In the genomic region with DNA sequence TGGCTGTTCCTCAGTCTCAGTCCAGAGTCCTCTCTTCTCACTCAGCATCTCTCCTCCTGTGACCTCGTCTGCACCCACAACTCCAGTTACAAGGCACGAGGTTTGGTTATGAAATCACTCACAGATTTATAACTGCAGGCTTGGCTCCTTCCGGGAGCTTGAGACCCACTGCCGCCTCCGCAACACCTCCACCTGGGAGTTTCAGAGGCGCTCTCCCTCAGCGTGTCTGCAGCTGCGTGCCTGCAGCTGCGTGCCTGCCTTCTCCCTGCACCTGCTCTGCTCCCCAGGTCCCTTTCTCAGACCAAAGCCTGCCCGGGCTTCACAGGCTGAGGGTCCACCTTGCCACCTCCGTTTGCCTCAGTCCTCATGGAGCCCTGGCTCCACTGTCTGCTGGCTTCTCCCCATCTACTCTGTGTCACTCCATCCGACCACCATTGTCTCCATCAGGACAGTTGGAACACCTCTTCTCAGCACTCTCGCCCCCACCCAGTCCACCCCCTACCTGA, we compare ENCODE assay signal across 22 cellular contexts. TPM values are rescaled to one million over a fixed set of nuclear protein-coding genes. Genes with fewer than 3 reads are reported as not detected.
A peak's percentile ranks its signal among the peaks of the same experiment; 100 is the strongest.
DNase-seq lines count a peak whose midpoint lies in the region; ATAC-seq and TF ChIP-seq lines count a peak whose summit lies in the region.
"Had no signal": no experiment of that assay in that cellular context is flagged by ENCODE, and none has a peak within 500 bp of the region (broad histone marks: within the 10 kb centered on the region; RNA-seq: fewer than 3 reads in every experiment).

No MANE protein-coding gene starts in this region.

- no peaks in the 10 kb centered on the region for H3K36me3 Mint-ChIP-seq in stimulated activated memory B cell treated with anti-CD40 and anti-IgM and Interleukin-4, amounts not matched to agents 10 μg/mL and 1 μg/mL and 100 μg/mL, for 72 hours

- H3K9me3 Mint-ChIP-seq in stimulated activated memory B cell treated with anti-CD40 and anti-IgM and Interleukin-4, amounts not matched to agents 10 μg/mL and 1 μg/mL and 100 μg/mL, for 72 hours, result peaks cover under 1% of the 10 kb centered on the region
- H3K9me3 Mint-ChIP-seq: CD8-positive, alpha-beta T cell had no signal

- TF ChIP-seq CTCF in OCI-LY7 (conservative IDR thresholded peaks at IDR 0.05; ENCODE audit: low read length) (no peak), heart left ventricle (IDR thresholded peaks at IDR 0.05) (no peak), GM20000 (IDR thresholded peaks at IDR 0.05; ENCODE audit: extremely low read depth, missing control alignments) (no peak)

- H3K79me2 ChIP-seq in OCI-LY7 (ENCODE audit: insufficient read depth, low read depth, low read length), result no peaks in the 10 kb centered on the region

- no peaks in the 10 kb centered on the region for H3K4me1 Mint-ChIP-seq in stimulated activated memory B cell treated with anti-CD40 and anti-IgM and Interleukin-4, amounts not matched to agents 10 μg/mL and 1 μg/mL and 100 μg/mL, for 72 hours
- H3K4me1 Mint-ChIP-seq: activated naive CD8-positive, alpha-beta T cell treated with anti-CD3 and anti-CD28 coated beads, Interleukin-2, amount 10 ng/mL, durations not matched to agents 7 days and 5 days had no signal

- H3K27ac Mint-ChIP-seq in stimulated activated memory B cell treated with anti-CD40 and anti-IgM and Interleukin-4, amounts not matched to agents 10 μg/mL and 1 μg/mL and 100 μg/mL, for 72 hours, result no peak overlapping the region
- H3K27ac Mint-ChIP-seq: activated naive CD8-positive, alpha-beta T cell treated with anti-CD3 and anti-CD28 coated beads, Interleukin-2, amount 10 ng/mL, durations not matched to agents 7 days and 5 days; CD8-positive, alpha-beta T cell had no signal

- H3K9me3 ChIP-seq in OCI-LY7 (ENCODE audit: low read length) (no peaks in the 10 kb centered on the region), heart left ventricle (peaks cover 0 to 7% (median 0%) of the 10 kb centered on the region in 12 donors)
- H3K9me3 ChIP-seq: neutrophil, right lobe of liver, uterus had no signal

- 67 to 72% (median 68%) methylated on average over 13 of the region's 13 CpGs for WGBS in heart left ventricle, 4 donors

- BruUV-seq in OCI-LY7 (replicated peaks; lab: Mats Ljungman, UMichigan), result no TSS peak

- H3K36me3 ChIP-seq in OCI-LY7 (ENCODE audit: insufficient read depth, low read length) (no peaks in the 10 kb centered on the region), heart left ventricle (peaks cover 0 to 16% (median 0%) of the 10 kb centered on the region in 9 donors)
- H3K36me3 ChIP-seq: brain microvascular endothelial cell, right lobe of liver, uterus had no signal

- POLR2A ChIA-PET in OCI-LY7 (lab: Charles Lee), result interaction anchor here (0.6 kb wide), 1 partner anchor 1435 kb away, joined by 5 read pairs; no protein-coding TSS in a partner anchor

- H3K4me3 ChIP-seq in OCI-LY7 (ENCODE audit: low read depth, low read length, poor library complexity, severe bottlenecking), result no peak overlapping the region
- H3K4me3 ChIP-seq in heart left ventricle, result no peak overlapping the region
- H3K4me3 ChIP-seq: right lobe of liver, SK-N-MC, uterus had no signal

- H4K20me1 ChIP-seq in OCI-LY7 (ENCODE audit: insufficient read depth, low read length), result no peaks in the 10 kb centered on the region

- no peaks in the 10 kb centered on the region for H3K4me1 ChIP-seq in OCI-LY7 (ENCODE audit: insufficient read depth, low read length, poor library complexity, severe bottlenecking)
- H3K4me1 ChIP-seq in heart left ventricle, result peaks cover 0 to 48% (median 13%) of the 10 kb centered on the region in 12 donors
- H3K4me1 ChIP-seq: right lobe of liver, uterus had no signal

- no peaks in the 10 kb centered on the region for H3K27me3 ChIP-seq in heart left ventricle
- H3K27me3 ChIP-seq: brain microvascular endothelial cell, neutrophil, right lobe of liver, uterus had no signal

- intact Hi-C loops in OCI-LY7 (cut with micrococcal nuclease; ENCODE audit: unreplicated experiment), result no loop called here
- intact Hi-C loops in heart left ventricle (cut with DNase I), result no loop called here

- peak in 1 of 4 donors; percentile 35 for ATAC-seq in heart left ventricle
- ATAC-seq in stimulated activated memory B cell treated with anti-CD40 and anti-IgM and Interleukin-4, amounts not matched to agents 10 μg/mL and 1 μg/mL and 100 μg/mL, for 72 hours, result peak; percentile 24
- ATAC-seq: CD8-positive, alpha-beta T cell; HepG2 had no signal

- H2AFZ ChIP-seq in OCI-LY7 (ENCODE audit: low read length), result no peak overlapping the region

- peaks cover 47% of the 10 kb centered on the region for H3K27me3 Mint-ChIP-seq in stimulated activated memory B cell treated with anti-CD40 and anti-IgM and Interleukin-4, amounts not matched to agents 10 μg/mL and 1 μg/mL and 100 μg/mL, for 72 hours
- H3K27me3 Mint-ChIP-seq: activated naive CD8-positive, alpha-beta T cell treated with anti-CD3 and anti-CD28 coated beads, Interleukin-2, amount 10 ng/mL, durations not matched to agents 7 days and 5 days had no signal

- no peaks in the 10 kb centered on the region for H3K9me2 ChIP-seq in OCI-LY7 (ENCODE audit: insufficient read depth, low read length)

- no peak overlapping the region for H3K4me2 ChIP-seq in OCI-LY7 (ENCODE audit: low read length)

- H3K4me3 Mint-ChIP-seq in stimulated activated memory B cell treated with anti-CD40 and anti-IgM and Interleukin-4, amounts not matched to agents 10 μg/mL and 1 μg/mL and 100 μg/mL, for 72 hours, result no peak overlapping the region
- H3K4me3 Mint-ChIP-seq: activated naive CD8-positive, alpha-beta T cell treated with anti-CD3 and anti-CD28 coated beads, Interleukin-2, amount 10 ng/mL, durations not matched to agents 7 days and 5 days; CD8-positive, alpha-beta T cell had no signal

- CTCF ChIA-PET in OCI-LY7 (lab: Charles Lee; ENCODE audit: unreplicated experiment), result no interaction called here

- H3K27ac ChIP-seq in OCI-LY7 (ENCODE audit: low read depth, low read length, poor library complexity, severe bottlenecking) (no peak overlapping the region), heart left ventricle (peak overlapping the region in 7 of 12 donors; percentile 4 to 67 (median 24))
- H3K27ac ChIP-seq: brain microvascular endothelial cell, right lobe of liver, SK-N-MC, uterus had no signal

- peak; percentile 57 for DNase-seq in activated effector memory CD4-positive, alpha-beta T cell treated with anti-CD3 and anti-CD28 coated beads, Interleukin-2, amount 50 U/mL, for 16 hours
- no peak for DNase-seq in activated effector memory CD4-positive, alpha-beta T cell treated with Interleukin-2 at 50 U/mL for 16 hours
- DNase-seq in OCI-LY7 (ENCODE audit: low spot score) (peak; percentile 8), heart left ventricle (no peak), GM20000 (ENCODE audit: low spot score) (no peak)
- no peak for DNase-seq in NK-92 treated with Interleukin-12 subunit alpha and Interleukin-12 subunit beta, amount 100 ng/mL, for 24 hours (lab: John Stamatoyannopoulos, UW)
- DNase-seq in stimulated activated CD4-positive, alpha-beta T cell treated with anti-CD3 and anti-CD28 coated beads, Interleukin-4, amount 100 ng/mL, for 4 hours, result no peak
- DNase-seq: brain microvascular endothelial cell, dermis blood vessel endothelial cell, DMS79, NCI-H2081, NCI-H510A treated with DMSO at 0.1 percent for 48 hours, T1000, uterus had no signal

- no peak for TF ChIP-seq POLR2A in heart left ventricle (IDR thresholded peaks at IDR 0.05)

RNA-seq across cellular contexts. Expression of a gene that starts 51.5 kb away (rescaled TPM):
- total RNA-seq in OCI-LY7 (2014; rRNA removed; shearing (Covaris generic)), result not detected in 2 replicates
- total RNA-seq in OCI-LY7 (2022) (not detected in 2 replicates), heart left ventricle (10 to 100 TPM; 26.0 to 66.0 (median 37.7) TPM)
- 10 to 100 TPM; 27.8 to 34.6 TPM for polyA plus RNA-seq in heart left ventricle
- total RNA-seq: dermis blood vessel endothelial cell, HepG2 had no signal
- polyA plus RNA-seq: AG04450, HepG2 had no signal

Comparison
In these comparisons a context has a peak if more than half of its experiments do, and no peak if none do; other contexts are left out.
1. DNase-seq: peak in activated effector memory CD4-positive, alpha-beta T cell treated with anti-CD3 and anti-CD28 coated beads, Interleukin-2, amount 50 U/mL, for 16 hours (single experiment) and OCI-LY7 (single experiment); none in activated effector memory CD4-positive, alpha-beta T cell treated with Interleukin-2 at 50 U/mL for 16 hours (single experiment), heart left ventricle (0 of 5), NK-92 treated with Interleukin-12 subunit alpha and Interleukin-12 subunit beta, amount 100 ng/mL, for 24 hours (single experiment), stimulated activated CD4-positive, alpha-beta T cell treated with anti-CD3 and anti-CD28 coated beads, Interleukin-4, amount 100 ng/mL, for 4 hours (0 of 2) and GM20000 (single experiment).
2. RNA of a gene that starts 51.5 kb away (total RNA-seq): 26.0 to 66.0 TPM in heart left ventricle; not detected in OCI-LY7; every median in the first group is over 10 times any median in the second.